ENCODE assay signal across 21 cellular contexts in genomic region chr6:23523771-23524170, GRCh38.
DNase-seq lines count a peak whose midpoint lies in the region; ATAC-seq and TF ChIP-seq lines count a peak whose summit lies in the region.
"Had no signal": no experiment of that assay in that cellular context is flagged by ENCODE, and none has a peak within 500 bp of the region (broad histone marks: within the 10 kb centered on the region; RNA-seq: fewer than 3 reads in every experiment).

No MANE protein-coding gene starts in this region.

- peak overlapping the region; percentile 92 for H3K4me3 Mint-ChIP-seq in glutamatergic neuron (ENCODE audit: unreplicated experiment)
- no peak overlapping the region for H3K4me3 Mint-ChIP-seq in immature natural killer cell
- H3K4me3 Mint-ChIP-seq: CD8-positive, alpha-beta T cell had no signal

- no peaks in the 10 kb centered on the region for H3K79me2 ChIP-seq in smooth muscle cell (ENCODE audit: low read depth)

- H4K20me1 ChIP-seq in smooth muscle cell (ENCODE audit: low read depth): no peaks in the 10 kb centered on the region

- H3K27me3 Mint-ChIP-seq in glutamatergic neuron (ENCODE audit: unreplicated experiment): peaks cover 6% of the 10 kb centered on the region
- H3K27me3 Mint-ChIP-seq in immature natural killer cell (ENCODE audit: low read depth in 3 of 3): no peaks in the 10 kb centered on the region

- H3K27ac ChIP-seq in SJCRH30 (peak overlapping the region; percentile 45), smooth muscle cell (ENCODE audit: low read depth) (no peak overlapping the region)
- H3K27ac ChIP-seq: A549 had no signal

- no peaks in the 10 kb centered on the region for H3K27me3 ChIP-seq in SJCRH30
- no peaks in the 10 kb centered on the region for H3K27me3 ChIP-seq in smooth muscle cell (ENCODE audit: low read depth)

- no peak for ATAC-seq in HG02840 (IDR thresholded peaks at IDR 0.05; ENCODE audit: low FRiP score, unreplicated experiment)
- ATAC-seq: A549; CD8-positive, alpha-beta T cell; HCT116 had no signal

- H3F3A ChIP-seq in smooth muscle cell (ENCODE audit: low read depth): no peaks in the 10 kb centered on the region

- DNase-seq in DMS 273 (lab: John Stamatoyannopoulos, UW; ENCODE audit: unreplicated experiment): peak; percentile 49
- DNase-seq in SJCRH30: no peak
- DNase-seq in glutamatergic neuron: no peak
- DNase-seq in smooth muscle cell (lab: John Stamatoyannopoulos, UW; ENCODE audit: unreplicated experiment): no peak
- no peak for DNase-seq in NCI-H526 (lab: John Stamatoyannopoulos, UW)
- no peak for DNase-seq in immature natural killer cell
- DNase-seq: AML-193; C1 segment of cervical spinal cord; Caco-2; CD8-positive, alpha-beta T cell; DMS153; DND-41; NCI-H1048; NCI-H1417; NCI-H187; NCI-H2081 treated with DMSO at 0.1 percent for 48 hours; Right ventricle myocardium superior; RPMI8226 had no signal

- no peak overlapping the region for H3K4me2 ChIP-seq in smooth muscle cell
- H3K4me2 ChIP-seq: A549 had no signal

- H3K4me1 Mint-ChIP-seq in glutamatergic neuron (ENCODE audit: low read depth, unreplicated experiment) (peaks cover 32% of the 10 kb centered on the region), immature natural killer cell (no peaks in the 10 kb centered on the region)

- no peak overlapping the region for H3K4me3 ChIP-seq in SJCRH30
- no peak overlapping the region for H3K4me3 ChIP-seq in smooth muscle cell
- H3K4me3 ChIP-seq: A549 had no signal

- H3K9me3 Mint-ChIP-seq in glutamatergic neuron (ENCODE audit: unreplicated experiment) (peaks cover 9% of the 10 kb centered on the region), immature natural killer cell (peaks cover 3 to 24% (median 8%) of the 10 kb centered on the region in 6 donors)

- H3K27ac Mint-ChIP-seq in glutamatergic neuron (ENCODE audit: unreplicated experiment) (peak overlapping the region; percentile 99), immature natural killer cell (no peak overlapping the region)
- H3K27ac Mint-ChIP-seq: CD8-positive, alpha-beta T cell had no signal

- no peak for TF ChIP-seq CTCF in glutamatergic neuron (IDR thresholded peaks at IDR 0.05; ENCODE audit: partially characterized antibody, unreplicated experiment)
- TF ChIP-seq CTCF in smooth muscle cell (IDR thresholded peaks at IDR 0.05; ENCODE audit: borderline replicate concordance, insufficient read depth, poor library complexity, severe bottlenecking): no peak

- H2AFZ ChIP-seq in smooth muscle cell (ENCODE audit: low read depth): peak overlapping the region; percentile 82

- H3K36me3 ChIP-seq in SJCRH30 (no peaks in the 10 kb centered on the region), smooth muscle cell (ENCODE audit: low read depth) (no peaks in the 10 kb centered on the region)

- H3K9me3 ChIP-seq in SJCRH30 (replicated peaks) (no peaks in the 10 kb centered on the region), smooth muscle cell (replicated peaks; ENCODE audit: low read depth) (no peaks in the 10 kb centered on the region)
- H3K9me3 ChIP-seq: A549, Caco-2 had no signal

- no peak overlapping the region for H3K9ac ChIP-seq in smooth muscle cell (ENCODE audit: low read depth)

- WGBS in smooth muscle cell (ENCODE audit: low lambda C conversion rate): 70% methylated on average over 2 of the region's 2 CpGs

- H3K36me3 Mint-ChIP-seq in glutamatergic neuron (ENCODE audit: unreplicated experiment) (peaks cover 6% of the 10 kb centered on the region), immature natural killer cell (no peaks in the 10 kb centered on the region)
- H3K36me3 Mint-ChIP-seq: CD8-positive, alpha-beta T cell had no signal

- peaks cover 15% of the 10 kb centered on the region; the same call in 1 of the 2 replicates for H3K4me1 ChIP-seq in SJCRH30
- H3K4me1 ChIP-seq in smooth muscle cell (ENCODE audit: low read depth): no peaks in the 10 kb centered on the region
- H3K4me1 ChIP-seq: A549, Caco-2 had no signal
